35 cellular contexts compared by ENCODE assay signal in the genomic region with DNA sequence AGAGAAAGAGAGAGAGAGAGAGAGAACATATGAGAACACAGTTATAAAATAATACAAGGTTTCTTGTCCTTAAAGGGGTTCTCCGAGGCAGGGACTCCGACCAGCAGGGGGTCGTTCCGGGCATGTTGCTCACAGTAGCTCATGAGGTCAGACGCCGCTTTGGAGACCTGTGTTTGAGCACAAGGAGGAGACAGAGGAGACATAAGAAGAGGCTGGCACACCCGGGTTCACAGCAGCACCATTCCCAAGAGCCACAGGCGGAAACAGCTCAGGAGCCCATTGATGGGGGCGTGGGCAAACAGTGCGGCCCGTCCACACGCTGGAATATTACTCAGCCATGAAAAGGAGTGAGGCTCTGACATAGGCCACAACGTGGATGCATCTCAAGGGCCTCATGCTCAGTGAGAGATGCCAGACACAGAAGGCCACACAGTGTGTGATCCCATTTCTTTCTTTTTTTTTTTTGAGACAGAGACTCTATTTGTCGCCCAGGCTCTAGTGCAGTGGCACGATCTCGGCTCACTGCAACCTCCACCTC.
"Had no signal": no experiment of that assay in that cellular context is flagged by ENCODE, and none has a peak within 500 bp of the region (broad histone marks: within the 10 kb centered on the region; RNA-seq: fewer than 3 reads in every experiment).

No MANE protein-coding gene starts in this region.

- H3K27me3 Mint-ChIP-seq: activated CD4-positive, alpha-beta memory T cell treated with anti-CD3 and anti-CD28 coated beads, Interleukin-2, amount 10 ng/mL, durations not matched to agents 7 days and 5 days; activated CD4-positive, alpha-beta T cell treated with anti-CD3 and anti-CD28 coated beads for 36 hours; activated naive CD4-positive, alpha-beta T cell treated with anti-CD3 and anti-CD28 coated beads, Interleukin-2, amount 50 U/mL, for 24 hours; activated naive CD8-positive, alpha-beta T cell treated with anti-CD3 and anti-CD28 coated beads for 36 hours; activated naive CD8-positive, alpha-beta T cell treated with anti-CD3 and anti-CD28 coated beads, Interleukin-2, amount 50 U/mL, for 24 hours; activated T-cell treated with anti-CD3 and anti-CD28 coated beads, Interleukin-2, amount 50 U/mL, for 24 hours; activated T-helper 17 cell treated with anti-CD3 and anti-CD28 coated beads, Interleukin-2, amount 50 U/mL, for 72 hours had no signal

- ATAC-seq: activated CD4-positive, alpha-beta T cell treated with anti-CD3 and anti-CD28 coated beads for 36 hours; activated naive CD8-positive, alpha-beta T cell treated with anti-CD3 and anti-CD28 coated beads, Interleukin-2, amount 50 U/mL, for 24 hours; activated T-helper 17 cell treated with anti-CD3 and anti-CD28 coated beads, Interleukin-2, amount 50 U/mL, for 72 hours; foreskin keratinocyte; gastrocnemius medialis had no signal

- H3K9me3 Mint-ChIP-seq: activated CD4-positive, alpha-beta memory T cell treated with anti-CD3 and anti-CD28 coated beads, Interleukin-2, amount 10 ng/mL, durations not matched to agents 7 days and 5 days; activated CD4-positive, alpha-beta T cell treated with anti-CD3 and anti-CD28 coated beads, Interleukin-2, amount 10 ng/mL, durations not matched to agents 24 days and 14 days; activated naive CD4-positive, alpha-beta T cell treated with anti-CD3 and anti-CD28 coated beads, Interleukin-2, amount 50 U/mL, for 24 hours; activated naive CD8-positive, alpha-beta T cell treated with anti-CD3 and anti-CD28 coated beads for 36 hours; activated naive CD8-positive, alpha-beta T cell treated with anti-CD3 and anti-CD28 coated beads, Interleukin-2, amount 50 U/mL, for 24 hours; activated T-cell treated with anti-CD3 and anti-CD28 coated beads, Interleukin-2, amount 50 U/mL, for 24 hours; activated T-helper 17 cell treated with anti-CD3 and anti-CD28 coated beads, Interleukin-2, amount 50 U/mL, for 72 hours; dendritic cell treated with granulocyte-macrophage colony-stimulating factor and Interleukin-4, amounts not matched to agents 40 ng/mL and 50 ng/mL, for 4 days; endodermal cell had no signal

- H3K4me1 ChIP-seq: adrenal gland, breast epithelium, colonic mucosa, esophagus muscularis mucosa, foreskin keratinocyte had no signal

- H3K36me3 ChIP-seq: adrenal gland, breast epithelium, cardiac muscle cell, colonic mucosa, gastrocnemius medialis had no signal

- H3K27me3 ChIP-seq: adrenal gland, breast epithelium, cardiac muscle cell, colonic mucosa, dorsolateral prefrontal cortex, esophagus muscularis mucosa, gastrocnemius medialis had no signal

- H3K4me3 Mint-ChIP-seq: activated CD4-positive, alpha-beta memory T cell treated with anti-CD3 and anti-CD28 coated beads, Interleukin-2, amount 10 ng/mL, durations not matched to agents 7 days and 5 days; activated CD4-positive, alpha-beta T cell treated with anti-CD3 and anti-CD28 coated beads for 36 hours; activated CD4-positive, alpha-beta T cell treated with anti-CD3 and anti-CD28 coated beads, Interleukin-2, amount 10 ng/mL, durations not matched to agents 24 days and 14 days; activated naive CD4-positive, alpha-beta T cell treated with anti-CD3 and anti-CD28 coated beads, Interleukin-2, amount 50 U/mL, for 24 hours; activated naive CD8-positive, alpha-beta T cell treated with anti-CD3 and anti-CD28 coated beads for 36 hours; activated naive CD8-positive, alpha-beta T cell treated with anti-CD3 and anti-CD28 coated beads, Interleukin-2, amount 50 U/mL, for 24 hours; activated T-cell treated with anti-CD3 and anti-CD28 coated beads, Interleukin-2, amount 50 U/mL, for 24 hours; activated T-helper 17 cell treated with anti-CD3 and anti-CD28 coated beads, Interleukin-2, amount 50 U/mL, for 72 hours; brain; dendritic cell treated with granulocyte-macrophage colony-stimulating factor and Interleukin-4, amounts not matched to agents 40 ng/mL and 50 ng/mL, for 4 days; endodermal cell had no signal

- H3K4me1 Mint-ChIP-seq: activated T-helper 17 cell treated with anti-CD3 and anti-CD28 coated beads, Interleukin-2, amount 50 U/mL, for 72 hours; brain had no signal

- H3K36me3 Mint-ChIP-seq: activated naive CD4-positive, alpha-beta T cell treated with anti-CD3 and anti-CD28 coated beads, Interleukin-2, amount 50 U/mL, for 24 hours; activated naive CD8-positive, alpha-beta T cell treated with anti-CD3 and anti-CD28 coated beads for 36 hours had no signal

- H3K27ac ChIP-seq: adrenal gland, breast epithelium, cardiac muscle cell, colonic mucosa, dorsolateral prefrontal cortex, esophagus muscularis mucosa, foreskin keratinocyte, gastrocnemius medialis had no signal

- H3K9me3 ChIP-seq: adrenal gland, breast epithelium, colonic mucosa, esophagus muscularis mucosa, gastrocnemius medialis had no signal

- H3K4me3 ChIP-seq: adrenal gland, breast epithelium, cardiac muscle cell, colonic mucosa, dorsolateral prefrontal cortex, esophagus muscularis mucosa, gastrocnemius medialis had no signal

- DNase-seq: activated CD4-positive, alpha-beta memory T cell treated with anti-CD3 and anti-CD28 coated beads, Interleukin-2, amount 10 ng/mL, durations not matched to agents 7 days and 5 days; activated CD4-positive, alpha-beta T cell treated with anti-CD3 and anti-CD28 coated beads for 36 hours; activated CD4-positive, alpha-beta T cell treated with anti-CD3 and anti-CD28 coated beads, Interleukin-2, amount 10 ng/mL, durations not matched to agents 24 days and 14 days; activated CD4-positive, CD25-positive, alpha-beta regulatory T cell; activated CD4-positive, CD25-positive, alpha-beta regulatory T cell treated with anti-CD3 and anti-CD28 coated beads, Interleukin-2, amount 50 U/mL, for 72 hours; activated CD8-positive, alpha-beta memory T cell treated with anti-CD3 and anti-CD28 coated beads, Interleukin-2, amount 50 U/mL, for 48 hours; activated effector memory CD4-positive, alpha-beta T cell treated with Interleukin-2 at 50 U/mL for 16 hours; activated gamma-delta T cell treated with Interleukin-2 at 50 U/mL for 16 hours; activated naive CD4-positive, alpha-beta T cell treated with Interleukin-2 at 50 U/mL for 16 hours; activated naive CD8-positive, alpha-beta T cell treated with anti-CD3 and anti-CD28 coated beads for 36 hours; activated naive CD8-positive, alpha-beta T cell treated with anti-CD3 and anti-CD28 coated beads, Interleukin-2, amount 50 U/mL, for 24 hours; activated T-cell treated with anti-CD3 and anti-CD28 coated beads for 4 hours; activated T-cell treated with anti-CD3 and anti-CD28 coated beads, Interleukin-2, amount 50 U/mL, for 24 hours; adrenal gland; amygdala; aorta; central memory CD4-positive, alpha-beta T cell; cerebellar nuclear complex; colonic mucosa; dorsolateral prefrontal cortex; effector memory CD4-positive, alpha-beta T cell; endodermal cell; erythroblast; foreskin keratinocyte; gastrocnemius medialis; glutamatergic neuron; T-helper 1 cell; T-helper 2 cell had no signal

- H3K27ac Mint-ChIP-seq: activated CD4-positive, alpha-beta memory T cell treated with anti-CD3 and anti-CD28 coated beads, Interleukin-2, amount 10 ng/mL, durations not matched to agents 7 days and 5 days; activated CD4-positive, alpha-beta T cell treated with anti-CD3 and anti-CD28 coated beads for 36 hours; activated CD4-positive, alpha-beta T cell treated with anti-CD3 and anti-CD28 coated beads, Interleukin-2, amount 10 ng/mL, durations not matched to agents 24 days and 14 days; activated naive CD4-positive, alpha-beta T cell treated with anti-CD3 and anti-CD28 coated beads, Interleukin-2, amount 50 U/mL, for 24 hours; activated naive CD8-positive, alpha-beta T cell treated with anti-CD3 and anti-CD28 coated beads for 36 hours; activated naive CD8-positive, alpha-beta T cell treated with anti-CD3 and anti-CD28 coated beads, Interleukin-2, amount 50 U/mL, for 24 hours; activated T-cell treated with anti-CD3 and anti-CD28 coated beads, Interleukin-2, amount 50 U/mL, for 24 hours; activated T-helper 17 cell treated with anti-CD3 and anti-CD28 coated beads, Interleukin-2, amount 50 U/mL, for 72 hours; brain; dendritic cell treated with granulocyte-macrophage colony-stimulating factor and Interleukin-4, amounts not matched to agents 40 ng/mL and 50 ng/mL, for 4 days; endodermal cell had no signal
